Comparison of ENCODE assay signal across 8 cellular contexts in genomic region chr12:94458882-94459772, GRCh38. TPM values are rescaled to one million over a fixed set of nuclear protein-coding genes. Genes with fewer than 3 reads are reported as not detected.
DNase-seq lines count a peak whose midpoint lies in the region; ATAC-seq, FAIRE-seq and TF ChIP-seq lines count a peak whose summit lies in the region.

No MANE protein-coding gene starts in this region.

- no peak for TF ChIP-seq CTCF in astrocyte of the cerebellum (IDR thresholded peaks at IDR 0.05; ENCODE audit: low read depth, low read length, missing control alignments)

- H3K27me3 Mint-ChIP-seq in activated naive CD4-positive, alpha-beta T cell treated with anti-CD3 and anti-CD28 coated beads for 36 hours (ENCODE audit: low read depth): peaks cover 5% of the 10 kb centered on the region

- no peaks in the 10 kb centered on the region for H3K36me3 ChIP-seq in iPS-15b (ENCODE audit: control insufficient read depth, insufficient read depth, low read length)
- H3K36me3 ChIP-seq in small intestine (ENCODE audit: control insufficient read depth in 2 of 2, insufficient read depth in 2 of 2, low read length in 2 of 2): no peaks in the 10 kb centered on the region

- H3K9me3 Mint-ChIP-seq in activated naive CD4-positive, alpha-beta T cell treated with anti-CD3 and anti-CD28 coated beads for 36 hours: peaks cover 7% of the 10 kb centered on the region

- 0 to 1% (median 1%) methylated on average over 28 of the region's 28 CpGs for WGBS in small intestine, 3 donors

- peak overlapping the region; percentile 97 for H3K4me3 Mint-ChIP-seq in activated naive CD4-positive, alpha-beta T cell treated with anti-CD3 and anti-CD28 coated beads for 36 hours

- H3K4me1 Mint-ChIP-seq in activated naive CD4-positive, alpha-beta T cell treated with anti-CD3 and anti-CD28 coated beads for 36 hours (ENCODE audit: low read depth): peaks cover 30% of the 10 kb centered on the region

- in situ Hi-C loops in astrocyte of the cerebellum (cut with HindIII; ENCODE audit: low sequenced_read_pairs): no loop called here

- peaks cover 4% of the 10 kb centered on the region for H3K4me1 ChIP-seq in iPS-15b (ENCODE audit: control insufficient read depth, insufficient read depth, low read length)
- H3K4me1 ChIP-seq in small intestine (ENCODE audit: control insufficient read depth in 2 of 2, insufficient read depth in 1 of 2, low read depth in 1 of 2, low read length in 1 of 2): peaks cover 0 to 5% of the 10 kb centered on the region in 2 donors

- intact Hi-C loops in activated naive CD4-positive, alpha-beta T cell treated with anti-CD3 and anti-CD28 coated beads for 36 hours (cut with micrococcal nuclease): loop anchor here (1.0 to 5.0 kb wide), 10 partner anchors 87 to 1532 kb away; partner anchors contain the start of genes AMDHD1, CCDC38, CRADD and EEA1

- DNase-seq in activated naive CD4-positive, alpha-beta T cell treated with anti-CD3 and anti-CD28 coated beads for 36 hours: no peak
- DNase-seq in activated naive CD4-positive, alpha-beta T cell treated with anti-CD3 and anti-CD28 coated beads, Interleukin-2, amount 50 U/mL, for 16 hours: no peak
- DNase-seq in NCI-H510A (lab: John Stamatoyannopoulos, UW) (peak; percentile 31), astrocyte of the cerebellum (ENCODE audit: low read depth) (peak; percentile 19), small intestine (peak; percentile 20), AG08395 (ENCODE audit: low spot score) (no peak)

- H3K9me3 ChIP-seq in iPS-15b (ENCODE audit: control insufficient read depth, insufficient read depth, low read length): no peaks in the 10 kb centered on the region
- no peaks in the 10 kb centered on the region for H3K9me3 ChIP-seq in small intestine (ENCODE audit: control insufficient read depth, low read depth)

- H3K27me3 ChIP-seq in iPS-15b (ENCODE audit: control insufficient read depth, insufficient read depth, low read length) (peaks cover 5% of the 10 kb centered on the region), small intestine (ENCODE audit: control insufficient read depth in 2 of 2, insufficient read depth in 2 of 2, low read length in 2 of 2) (no peaks in the 10 kb centered on the region)

- CTCF ChIA-PET in activated naive CD4-positive, alpha-beta T cell treated with anti-CD3 and anti-CD28 coated beads for 36 hours (lab: Charles Lee): interaction anchor here (0.5 to 0.9 kb wide), 4 partner anchors 24 to 188 kb away, joined by 3 to 5 read pairs (median 3); no protein-coding TSS in a partner anchor

- H3K4me3 ChIP-seq in astrocyte of the cerebellum (ENCODE audit: low read depth, low read length): peak overlapping the region; percentile 95
- peak overlapping the region; percentile 81 for H3K4me3 ChIP-seq in iPS-15b (ENCODE audit: low read depth, low read length)
- H3K4me3 ChIP-seq in small intestine (ENCODE audit: low read depth in 1 of 2, low read length in 2 of 2): peak overlapping the region; percentile 71 to 76

- H3K27ac ChIP-seq in small intestine (ENCODE audit: low read depth in 1 of 2, low read length in 1 of 2): peak overlapping the region; percentile 87 to 93

- peaks cover 17% of the 10 kb centered on the region for H3K36me3 Mint-ChIP-seq in activated naive CD4-positive, alpha-beta T cell treated with anti-CD3 and anti-CD28 coated beads for 36 hours (ENCODE audit: low read depth)

- FAIRE-seq in small intestine (lab: Jason Lieb, UNC): no peak

- peak; percentile 33 for ATAC-seq in HG02938 (IDR thresholded peaks at IDR 0.05; ENCODE audit: unreplicated experiment)

- peak overlapping the region; percentile 91 for H3K27ac Mint-ChIP-seq in activated naive CD4-positive, alpha-beta T cell treated with anti-CD3 and anti-CD28 coated beads for 36 hours

- H3K9ac ChIP-seq in iPS-15b (ENCODE audit: low read depth, low read length): peak overlapping the region; percentile 62

RNA-seq across cellular contexts. Expression of gene CEP83, which starts 0.5 kb away (rescaled TPM):
- total RNA-seq in activated naive CD4-positive, alpha-beta T cell treated with anti-CD3 and anti-CD28 coated beads for 36 hours: 10 to 100 TPM; 19.0 to 21.5 TPM
- polyA plus RNA-seq in small intestine: 1 to 10 TPM; 3.8 to 6.3 (median 6.0) TPM

Comparison
In these comparisons a context has a peak if more than half of its experiments do, and no peak if none do; other contexts are left out.
1. DNase-seq: peak in NCI-H510A (single experiment), astrocyte of the cerebellum (single experiment) and small intestine (single experiment); none in activated naive CD4-positive, alpha-beta T cell treated with anti-CD3 and anti-CD28 coated beads for 36 hours (single experiment), activated naive CD4-positive, alpha-beta T cell treated with anti-CD3 and anti-CD28 coated beads, Interleukin-2, amount 50 U/mL, for 16 hours (single experiment) and AG08395 (single experiment).
2. Peak in every context shown above with its lines, with median percentiles within 50 percentile points of each other: H3K4me3 ChIP-seq.